ENCODE assay signal across 8 cellular contexts in genomic region chr2:214808961-214809750, GRCh38. TPM values are rescaled to one million over a fixed set of nuclear protein-coding genes. Genes with fewer than 3 reads are reported as not detected.
DNase-seq lines count a peak whose midpoint lies in the region; ATAC-seq and TF ChIP-seq lines count a peak whose summit lies in the region.

TSS of gene BARD1 (minus strand) at chr2:214809683. CDS start at chr2:214809569, 114 bp downstream.

- TF ChIP-seq CTCF in CD4-positive, alpha-beta T cell (IDR thresholded peaks at IDR 0.05): no peak
- no peak for TF ChIP-seq CTCF in OCI-LY7 (conservative IDR thresholded peaks at IDR 0.05; ENCODE audit: low read length)
- TF ChIP-seq CTCF in fibroblast of the aortic adventitia (IDR thresholded peaks at IDR 0.05; ENCODE audit: insufficient read depth, low read length): no peak
- no peak for TF ChIP-seq CTCF in suprapubic skin (IDR thresholded peaks at IDR 0.05)

- CTCF ChIA-PET in CD4-positive, alpha-beta T cell (lab: Charles Lee): no interaction called here
- CTCF ChIA-PET in OCI-LY7 (lab: Charles Lee; ENCODE audit: unreplicated experiment): interaction anchor here (0.6 to 0.7 kb wide), 2 partner anchors 92 to 1199 kb away, joined by 4 to 9 read pairs; no protein-coding TSS in a partner anchor

- peaks cover 41% of the 10 kb centered on the region for H4K20me1 ChIP-seq in OCI-LY7 (ENCODE audit: insufficient read depth, low read length)

- peak; percentile 45 for ATAC-seq in CD4-positive, alpha-beta T cell (ENCODE audit: poor library complexity)
- ATAC-seq in GM19328 (IDR thresholded peaks at IDR 0.05; ENCODE audit: unreplicated experiment): peak; percentile 22
- peak; percentile 18 for ATAC-seq in HG03457 (IDR thresholded peaks at IDR 0.05; ENCODE audit: unreplicated experiment)

- peak within 1 kb of the TSS; percentile 97 for H3K4me3 ChIP-seq in OCI-LY7 (ENCODE audit: low read depth, low read length, poor library complexity, severe bottlenecking)
- H3K4me3 ChIP-seq in fibroblast of the aortic adventitia (ENCODE audit: low read depth, low read length): peak within 1 kb of the TSS; percentile 93
- peak within 1 kb of the TSS; percentile 97 for H3K4me3 ChIP-seq in neuron (ENCODE audit: low read length)
- H3K4me3 ChIP-seq in suprapubic skin: peak within 1 kb of the TSS; percentile 91

- H2AFZ ChIP-seq in OCI-LY7 (ENCODE audit: low read length) (peak within 1 kb of the TSS; percentile 92), neuron (ENCODE audit: low read depth, low read length) (peak within 1 kb of the TSS; percentile 98)

- H3K36me3 ChIP-seq in OCI-LY7 (ENCODE audit: insufficient read depth, low read length): peaks cover 36% of the 10 kb centered on the region
- peaks cover 2% of the 10 kb centered on the region for H3K36me3 ChIP-seq in neuron (ENCODE audit: insufficient read depth, low read length)
- no peaks in the 10 kb centered on the region for H3K36me3 ChIP-seq in suprapubic skin

- peaks cover 41% of the 10 kb centered on the region for H3K4me1 Mint-ChIP-seq in CD4-positive, alpha-beta T cell (ENCODE audit: low read depth)
- H3K4me1 Mint-ChIP-seq in activated T-helper 2 cell treated with anti-CD3 and anti-CD28 coated beads, Interferon-gamma antibody, Interleukin-2, Interleukin-4, amounts not matched to agents 10 μg/mL and 5 μg/mL and 100 μg/mL, durations not matched to agents 14 hours and 24 hours and 36 hours (ENCODE audit: low read depth): peaks cover 40% of the 10 kb centered on the region

- intact Hi-C loops in CD4-positive, alpha-beta T cell (cut with DNase I, micrococcal nuclease): no loop called here
- intact Hi-C loops in OCI-LY7 (cut with micrococcal nuclease; ENCODE audit: unreplicated experiment): loop anchor here (2.0 to 10.0 kb wide), 6 partner anchors 94 to 1642 kb away; partner anchors contain the start of genes ATIC and XRCC5
- intact Hi-C loops in activated T-helper 2 cell treated with anti-CD3 and anti-CD28 coated beads, Interferon-gamma antibody, Interleukin-2, Interleukin-4, amounts not matched to agents 10 μg/mL and 5 μg/mL and 100 μg/mL, durations not matched to agents 14 hours and 24 hours and 36 hours (cut with micrococcal nuclease): loop anchor here (1.0 to 10.0 kb wide), 5 partner anchors 37 to 1524 kb away; partner anchors contain the start of genes ATIC and SPAG16

- H3K4me1 ChIP-seq in OCI-LY7 (ENCODE audit: insufficient read depth, low read length, poor library complexity, severe bottlenecking) (peaks cover 26% of the 10 kb centered on the region), neuron (ENCODE audit: insufficient read depth, low read length) (peaks cover 19% of the 10 kb centered on the region), suprapubic skin (peaks cover 17% of the 10 kb centered on the region)

- peaks cover 11% of the 10 kb centered on the region for H3K36me3 Mint-ChIP-seq in CD4-positive, alpha-beta T cell (ENCODE audit: low read depth)
- H3K36me3 Mint-ChIP-seq in activated T-helper 2 cell treated with anti-CD3 and anti-CD28 coated beads, Interferon-gamma antibody, Interleukin-2, Interleukin-4, amounts not matched to agents 10 μg/mL and 5 μg/mL and 100 μg/mL, durations not matched to agents 14 hours and 24 hours and 36 hours (ENCODE audit: low read depth): peaks cover 26% of the 10 kb centered on the region

- H3K27ac Mint-ChIP-seq in CD4-positive, alpha-beta T cell: peak within 1 kb of the TSS; percentile 83
- peak within 1 kb of the TSS; percentile 91 for H3K27ac Mint-ChIP-seq in activated T-helper 2 cell treated with anti-CD3 and anti-CD28 coated beads, Interferon-gamma antibody, Interleukin-2, Interleukin-4, amounts not matched to agents 10 μg/mL and 5 μg/mL and 100 μg/mL, durations not matched to agents 14 hours and 24 hours and 36 hours

- H3K9me2 ChIP-seq in OCI-LY7 (ENCODE audit: insufficient read depth, low read length): no peaks in the 10 kb centered on the region

- POLR2A ChIA-PET in CD4-positive, alpha-beta T cell (lab: Charles Lee): interaction anchor here (0.6 to 1.6 kb wide), 7 partner anchors 9 to 1525 kb away, joined by 3 to 6 read pairs (median 3); partner anchors contain the start of genes ATIC and SPAG16
- POLR2A ChIA-PET in OCI-LY7 (lab: Charles Lee): interaction anchor here (0.6 to 6.2 kb wide), 10 partner anchors 15 to 1966 kb away, joined by 3 to 36 read pairs (median 4); no protein-coding TSS in a partner anchor

- peak within 1 kb of the TSS; percentile 65 for H3K27ac ChIP-seq in CD4-positive, alpha-beta T cell (ENCODE audit: low read depth, low read length)
- H3K27ac ChIP-seq in OCI-LY7 (ENCODE audit: low read depth, low read length, poor library complexity, severe bottlenecking) (peak within 1 kb of the TSS; percentile 98), suprapubic skin (peak within 1 kb of the TSS; percentile 88)

- peak in 7 of 10 experiments; percentile 4 to 53 (median 30) for DNase-seq in CD4-positive, alpha-beta T cell
- peak; percentile 81 for DNase-seq in OCI-LY7 (ENCODE audit: low spot score)
- peak; percentile 58 for DNase-seq in activated T-helper 2 cell treated with anti-CD3 and anti-CD28 coated beads, Interferon-gamma antibody, Interleukin-2, Interleukin-4, amounts not matched to agents 10 μg/mL and 5 μg/mL and 100 μg/mL, durations not matched to agents 14 hours and 24 hours and 36 hours (ENCODE audit: low spot score)
- peak; percentile 53 for DNase-seq in fibroblast of the aortic adventitia (ENCODE audit: low read depth)
- peak in 1 of 2 donors; percentile 78 for DNase-seq in suprapubic skin (ENCODE audit: low spot score in 2 of 2)

- TF ChIP-seq EP300 in suprapubic skin (IDR thresholded peaks at IDR 0.05): no peak

- H3K9me3 Mint-ChIP-seq in CD4-positive, alpha-beta T cell: no peaks in the 10 kb centered on the region
- H3K9me3 Mint-ChIP-seq in activated T-helper 2 cell treated with anti-CD3 and anti-CD28 coated beads, Interferon-gamma antibody, Interleukin-2, Interleukin-4, amounts not matched to agents 10 μg/mL and 5 μg/mL and 100 μg/mL, durations not matched to agents 14 hours and 24 hours and 36 hours: no peaks in the 10 kb centered on the region

- under 1% methylated on average over 38 of the region's 76 CpGs for WGBS in suprapubic skin

- peaks cover 59% of the 10 kb centered on the region for H3K79me2 ChIP-seq in OCI-LY7 (ENCODE audit: insufficient read depth, low read depth, low read length)

- H3K4me3 Mint-ChIP-seq in CD4-positive, alpha-beta T cell: peak within 1 kb of the TSS; percentile 94
- peak within 1 kb of the TSS; percentile 100 for H3K4me3 Mint-ChIP-seq in activated T-helper 2 cell treated with anti-CD3 and anti-CD28 coated beads, Interferon-gamma antibody, Interleukin-2, Interleukin-4, amounts not matched to agents 10 μg/mL and 5 μg/mL and 100 μg/mL, durations not matched to agents 14 hours and 24 hours and 36 hours (ENCODE audit: low read depth)

- no peak for TF ChIP-seq POLR2A in suprapubic skin (IDR thresholded peaks at IDR 0.05)

- H3K4me2 ChIP-seq in OCI-LY7 (ENCODE audit: low read length): peak within 1 kb of the TSS; percentile 100

- H3K9me3 ChIP-seq in CD4-positive, alpha-beta T cell (ENCODE audit: control insufficient read depth, low read length): no peaks in the 10 kb centered on the region
- no peaks in the 10 kb centered on the region for H3K9me3 ChIP-seq in OCI-LY7 (ENCODE audit: low read length)
- no peaks in the 10 kb centered on the region for H3K9me3 ChIP-seq in neuron (ENCODE audit: low read length)
- H3K9me3 ChIP-seq in suprapubic skin: no peaks in the 10 kb centered on the region

- no TSS peak for BruUV-seq in OCI-LY7 (replicated peaks; lab: Mats Ljungman, UMichigan)

- no peaks in the 10 kb centered on the region for H3K27me3 ChIP-seq in CD4-positive, alpha-beta T cell (ENCODE audit: control insufficient read depth, insufficient read depth, low read length)
- H3K27me3 ChIP-seq in neuron (ENCODE audit: insufficient read depth, low read length) (no peaks in the 10 kb centered on the region), suprapubic skin (no peaks in the 10 kb centered on the region)

- H3K27me3 Mint-ChIP-seq in CD4-positive, alpha-beta T cell: no peaks in the 10 kb centered on the region
- H3K27me3 Mint-ChIP-seq in activated T-helper 2 cell treated with anti-CD3 and anti-CD28 coated beads, Interferon-gamma antibody, Interleukin-2, Interleukin-4, amounts not matched to agents 10 μg/mL and 5 μg/mL and 100 μg/mL, durations not matched to agents 14 hours and 24 hours and 36 hours (ENCODE audit: low read depth): peaks cover 17% of the 10 kb centered on the region

RNA-seq across cellular contexts. Expression of gene BARD1, which starts in this region (rescaled TPM):
- total RNA-seq in CD4-positive, alpha-beta T cell: 1 to 10 TPM; 4.4 to 5.2 TPM
- 54.1 and 64.9 TPM in 2 replicates for total RNA-seq in OCI-LY7 (2014; rRNA removed; shearing (Covaris generic))
- total RNA-seq in OCI-LY7 (2022) (60.7 and 76.3 TPM in 2 replicates), fibroblast of the aortic adventitia (ENCODE audit: low replicate concordance) (4.5 and 33.1 TPM in 2 replicates), suprapubic skin (10 to 100 TPM; 26.2 to 75.9 (median 32.3) TPM)
- total RNA-seq in activated T-helper 2 cell treated with anti-CD3 and anti-CD28 coated beads, Interferon-gamma antibody, Interleukin-2, Interleukin-4, amounts not matched to agents 10 μg/mL and 5 μg/mL and 100 μg/mL, durations not matched to agents 14 hours and 24 hours and 36 hours: 33.2 and 34.4 TPM in 2 replicates

Comparison
In these comparisons a context has a peak if more than half of its experiments do, and no peak if none do; other contexts are left out.
1. intact Hi-C loops: an anchor here in OCI-LY7 (2.0 to 10.0 kb wide) and activated T-helper 2 cell treated with anti-CD3 and anti-CD28 coated beads, Interferon-gamma antibody, Interleukin-2, Interleukin-4, amounts not matched to agents 10 μg/mL and 5 μg/mL and 100 μg/mL, durations not matched to agents 14 hours and 24 hours and 36 hours (1.0 to 10.0 kb wide); none called in CD4-positive, alpha-beta T cell.